1 cellular context compared by ENCODE assay signal in genomic region chr19:38367041-38367440, GRCh38.
TF ChIP-seq lines count a peak whose summit lies in the region.

No MANE protein-coding gene starts in this region.

TF ChIP-seq in HepG2, 621 proteins besides CTCF, POLR2A, EP300 and RAD21 (continued from another document and continues in another):
- TF ChIP-seq KIAA2018 (CRISPR knock-in tag; IDR thresholded peaks at IDR 0.05; ENCODE audit: borderline replicate concordance) (no peak), KAT8 (CRISPR knock-in tag; IDR thresholded peaks at IDR 0.05) (peak; percentile 65; the same call in 1 of the 2 replicates), TRAFD1 (CRISPR knock-in tag; IDR thresholded peaks at IDR 0.05; ENCODE audit: borderline replicate concordance) (no peak), ZNF318 (CRISPR knock-in tag; IDR thresholded peaks at IDR 0.05) (no peak), RFX5 (IDR thresholded peaks at IDR 0.05; ENCODE audit: low read depth, low read length) (no peak), ZZZ3 (CRISPR knock-in tag; IDR thresholded peaks at IDR 0.05; ENCODE audit: borderline replicate concordance) (no peak), ZNF414 (CRISPR knock-in tag; IDR thresholded peaks at IDR 0.05) (no peak), ZNF34 (CRISPR knock-in tag; IDR thresholded peaks at IDR 0.05; ENCODE audit: borderline replicate concordance) (no peak), ZNF746 (CRISPR knock-in tag; IDR thresholded peaks at IDR 0.05) (peak; percentile 34; the same call in 1 of the 2 replicates), KDM2A (CRISPR knock-in tag; IDR thresholded peaks at IDR 0.05; ENCODE audit: borderline replicate concordance, low read depth) (no peak), THAP8 (CRISPR knock-in tag; IDR thresholded peaks at IDR 0.05; ENCODE audit: borderline replicate concordance) (no peak), HMG20A (CRISPR knock-in tag; IDR thresholded peaks at IDR 0.05; ENCODE audit: borderline replicate concordance) (no peak), ZFP62 (CRISPR knock-in tag; IDR thresholded peaks at IDR 0.05) (no peak), TEF (CRISPR knock-in tag; IDR thresholded peaks at IDR 0.05) (no peak), THAP11 (CRISPR knock-in tag; IDR thresholded peaks at IDR 0.05) (peak; percentile 51; the same call in 1 of the 2 replicates), FIP1L1 (IDR thresholded peaks at IDR 0.05; ENCODE audit: borderline replicate concordance, insufficient read depth, low read depth, low read length) (no peak), CBX5 (CRISPR knock-in tag; IDR thresholded peaks at IDR 0.05; ENCODE audit: borderline replicate concordance) (no peak), ZNF687 (CRISPR knock-in tag; IDR thresholded peaks at IDR 0.05) (peak; percentile 53), SYNCRIP (IDR thresholded peaks at IDR 0.05; ENCODE audit: insufficient read depth, low read depth, low read length) (no peak), MTA1 (CRISPR knock-in tag; IDR thresholded peaks at IDR 0.05; ENCODE audit: borderline replicate concordance) (0 out of 2 replicates have a peak, but pooled peaks have one; percentile 17)
